Comparison of ENCODE assay signal across 19 cellular contexts in genomic region chr7:47738563-47739166, GRCh38.
DNase-seq lines count a peak whose midpoint lies in the region; ATAC-seq and TF ChIP-seq lines count a peak whose summit lies in the region.
"Had no signal": no experiment of that assay in that cellular context is flagged by ENCODE, and none has a peak within 500 bp of the region (broad histone marks: within the 10 kb centered on the region; RNA-seq: fewer than 3 reads in every experiment).

No MANE protein-coding gene starts in this region.

- H3K23ac ChIP-seq in IMR-90 (ENCODE audit: low read depth, low read length) (no peak overlapping the region), trophoblast cell (ENCODE audit: low read length) (no peak overlapping the region)

- H2AFZ ChIP-seq in IMR-90 (replicated peaks; ENCODE audit: low read length, poor library complexity) (no peak overlapping the region), trophoblast cell (ENCODE audit: insufficient read depth, low read length, poor library complexity) (no peak overlapping the region)

- BruUV-seq in IMR-90 (replicated peaks; lab: Mats Ljungman, UMichigan), result no TSS peak

- H4K8ac ChIP-seq in IMR-90 (ENCODE audit: low read depth in 2 of 2, low read length in 2 of 2), result no peak overlapping the region
- peak overlapping the region; percentile 29 for H4K8ac ChIP-seq in trophoblast cell (ENCODE audit: low read depth, low read length)

- H3K4me1 ChIP-seq in IMR-90 (ENCODE audit: control insufficient read depth, insufficient read depth, low read length) (peaks cover 8% of the 10 kb centered on the region), trophoblast cell (ENCODE audit: control insufficient read depth in 1 of 2, insufficient read depth in 2 of 2, low read length in 2 of 2) (peaks cover 11 to 13% of the 10 kb centered on the region in 2 experiments)
- H3K4me1 ChIP-seq: left ventricle myocardium inferior, testis had no signal

- no peak overlapping the region for H4K5ac ChIP-seq in IMR-90 (ENCODE audit: low read depth, low read length)

- H4K20me1 ChIP-seq in IMR-90 (ENCODE audit: insufficient read depth, low read length), result no peaks in the 10 kb centered on the region

- no peak overlapping the region for H3K56ac ChIP-seq in IMR-90 (ENCODE audit: extremely low read depth, insufficient read depth, low read length)

- H2AK9ac ChIP-seq in IMR-90 (replicated peaks; ENCODE audit: low read depth, low read length, poor library complexity), result no peak overlapping the region

- H3K4me3 ChIP-seq in IMR-90 (ENCODE audit: insufficient read depth, low read depth, low read length), result no peak overlapping the region
- H3K4me3 ChIP-seq in trophoblast cell (ENCODE audit: low read depth, low read length), result no peak overlapping the region
- H3K4me3 ChIP-seq: K562, left ventricle myocardium inferior, testis had no signal

- peak overlapping the region; percentile 7; the same call in 1 of the 2 replicates for H3K4ac ChIP-seq in IMR-90 (ENCODE audit: low read depth, low read length)
- H3K4ac ChIP-seq in trophoblast cell (ENCODE audit: low read depth, low read length), result no peak overlapping the region

- H3K9me3 ChIP-seq in IMR-90 (ENCODE audit: control insufficient read depth, insufficient read depth, low read length) (no peaks in the 10 kb centered on the region), trophoblast cell (ENCODE audit: insufficient read depth, low read depth, low read length) (no peaks in the 10 kb centered on the region)
- H3K9me3 ChIP-seq: left ventricle myocardium inferior, testis had no signal

- H3K27me3 ChIP-seq in IMR-90 (ENCODE audit: control insufficient read depth, insufficient read depth, low read length) (no peaks in the 10 kb centered on the region), trophoblast cell (ENCODE audit: insufficient read depth, low read length) (no peaks in the 10 kb centered on the region)
- H3K27me3 ChIP-seq: testis had no signal

- DNase-seq in IMR-90 (no peak), trophoblast cell (no peak), Kasumi-1 (lab: John Stamatoyannopoulos, UW) (no peak), SIG-M5 treated with dmso at 0.1 percent for 504 hours (lab: John Stamatoyannopoulos, UW; ENCODE audit: unreplicated experiment) (no peak), NCI-H2107 treated with DMSO at 0.1 percent for 48 hours (lab: John Stamatoyannopoulos, UW; ENCODE audit: unreplicated experiment) (no peak)
- no peak for DNase-seq in activated CD4-positive, alpha-beta T cell treated with anti-CD3 and anti-CD28 coated beads for 1 hour
- DNase-seq: activated gamma-delta T cell treated with Interleukin-2 at 50 U/mL for 16 hours; DMS 273 treated with DMSO at 0.1 percent for 48 hours; foreskin melanocyte; GOT3; left ventricle myocardium inferior; naive thymus-derived CD4-positive, alpha-beta T cell; NCI-H1092 treated with DMSO at 0.1 percent for 48 hours; NCI-H2171 treated with DMSO at 0.1 percent for 48 hours; T-helper 1 cell; testis had no signal

- dilution Hi-C loops in IMR-90 (cut with HindIII; ENCODE audit: low sequenced_read_pairs, unreplicated experiment), result no loop called here

- TF ChIP-seq POLR2A in IMR-90 (IDR thresholded peaks at IDR 0.05; ENCODE audit: low read depth, low read length), result no peak

- H3K9me1 ChIP-seq in IMR-90 (ENCODE audit: insufficient read depth, low read length), result peaks cover 6% of the 10 kb centered on the region; the same call in 1 of the 2 replicates

- H2BK15ac ChIP-seq in IMR-90 (ENCODE audit: low read depth, low read length), result peak overlapping the region; percentile 64; the same call in 1 of the 3 replicates

- H3K79me1 ChIP-seq in IMR-90 (ENCODE audit: low read depth in 1 of 2, low read length in 2 of 2), result no peaks in the 10 kb centered on the region
- peaks cover 2% of the 10 kb centered on the region for H3K79me1 ChIP-seq in trophoblast cell (ENCODE audit: low read length)

- H3K18ac ChIP-seq in IMR-90 (ENCODE audit: low read depth, low read length), result no peak overlapping the region
- H3K18ac ChIP-seq in trophoblast cell (ENCODE audit: low read length), result no peak overlapping the region

- H2AK5ac ChIP-seq in IMR-90 (ENCODE audit: low read depth, low read length), result 0 out of 2 replicates have a peak overlapping the region, but pooled peaks have one; percentile 84
- H2AK5ac ChIP-seq in trophoblast cell (ENCODE audit: low read length), result no peak overlapping the region

- no peak overlapping the region for H4K12ac ChIP-seq in trophoblast cell (ENCODE audit: low read depth, low read length)

- H4K91ac ChIP-seq in IMR-90 (ENCODE audit: insufficient read depth, low read depth, low read length) (peak overlapping the region; percentile 70), trophoblast cell (ENCODE audit: low read depth, low read length) (no peak overlapping the region)

- H2BK5ac ChIP-seq in IMR-90 (ENCODE audit: low read depth, low read length, poor library complexity, severe bottlenecking), result no peak overlapping the region
- H2BK5ac ChIP-seq in trophoblast cell (ENCODE audit: low read depth, low read length, poor library complexity), result no peak overlapping the region

- in situ Hi-C loops in IMR-90 (cut with MboI; ENCODE audit: low sequenced_read_pairs), result no loop called here

- TF ChIP-seq CTCF in IMR-90 (conservative IDR thresholded peaks at IDR 0.05; ENCODE audit: low read depth, low read length), result no peak

- H3K9ac ChIP-seq in IMR-90 (ENCODE audit: low read depth, low read length) (no peak overlapping the region), trophoblast cell (ENCODE audit: low read length) (no peak overlapping the region)

- 72% methylated on average over 3 of the region's 6 CpGs; no CpG with 5 or more reads in 1 of the 2 experiments for WGBS in IMR-90 (ENCODE audit: extremely low coverage in 2 of 2, insufficient read length in 1 of 2), 2 experiments
- no CpG with 5 or more reads among the region's 6 CpGs for whole genome bisulfite sequencing in trophoblast cell (ENCODE audit: extremely low coverage, insufficient coverage, insufficient read length)

- H3K27ac ChIP-seq in IMR-90 (ENCODE audit: insufficient read depth, low read length) (no peak overlapping the region), trophoblast cell (ENCODE audit: low read depth, low read length) (no peak overlapping the region)
- H3K27ac ChIP-seq: left ventricle myocardium inferior, testis had no signal

- CTCF ChIA-PET in IMR-90 (lab: Yijun Ruan, JAX), result no interaction called here

- intact Hi-C loops in IMR-90 (cut with micrococcal nuclease), result no loop called here

- H3K36me3 ChIP-seq in IMR-90 (ENCODE audit: control insufficient read depth, insufficient read depth, low read length) (no peaks in the 10 kb centered on the region), trophoblast cell (ENCODE audit: control insufficient read depth in 1 of 2, insufficient read depth in 2 of 2, low read length in 2 of 2) (no peaks in the 10 kb centered on the region)
- H3K36me3 ChIP-seq: left ventricle myocardium inferior had no signal

- peak overlapping the region; percentile 68; the same call in 1 of the 2 replicates for H2BK20ac ChIP-seq in IMR-90 (ENCODE audit: low read depth, low read length)

- TF ChIP-seq RAD21 in IMR-90 (IDR thresholded peaks at IDR 0.05; ENCODE audit: low read length), result no peak

- peak overlapping the region; percentile 74 for H2BK12ac ChIP-seq in trophoblast cell (ENCODE audit: low read length)

- POLR2A ChIA-PET in IMR-90 (lab: Charles Lee; ENCODE audit: unreplicated experiment), result no interaction called here

- H3K79me2 ChIP-seq in trophoblast cell (ENCODE audit: control insufficient read depth, insufficient read depth, low read length, poor library complexity), result no peaks in the 10 kb centered on the region

- H3K14ac ChIP-seq in IMR-90 (replicated peaks; ENCODE audit: low read depth, low read length) (0 out of 2 replicates have a peak overlapping the region, but pooled peaks have one; percentile 64), trophoblast cell (ENCODE audit: low read length) (peak overlapping the region; percentile 40)

- H2BK120ac ChIP-seq in IMR-90 (ENCODE audit: low read depth, low read length) (peak overlapping the region; percentile 75), trophoblast cell (ENCODE audit: insufficient read depth, low read length, poor library complexity) (no peak overlapping the region)

- no peak overlapping the region for H3K4me2 ChIP-seq in IMR-90 (ENCODE audit: low read depth, low read length)
- no peak overlapping the region for H3K4me2 ChIP-seq in trophoblast cell (ENCODE audit: low read length)

- peak; percentile 76 for ATAC-seq in GM18502 (IDR thresholded peaks at IDR 0.05; ENCODE audit: poor library complexity, unreplicated experiment)
- peak; percentile 80 for ATAC-seq in GM21447 (IDR thresholded peaks at IDR 0.05; ENCODE audit: unreplicated experiment)
- ATAC-seq in IMR-90 (ENCODE audit: low read depth), result no peak
- ATAC-seq: K562; naive thymus-derived CD4-positive, alpha-beta T cell had no signal

TF ChIP-seq in IMR-90, 13 proteins besides CTCF, POLR2A, EP300 and RAD21 (continues in another document):
- TF ChIP-seq SMC3 (IDR thresholded peaks at IDR 0.05; ENCODE audit: low read depth, low read length), result no peak
- no peak for TF ChIP-seq CHD1 (IDR thresholded peaks at IDR 0.05; ENCODE audit: low read depth, low read length)
- no peak for TF ChIP-seq ELK1 (IDR thresholded peaks at IDR 0.05; ENCODE audit: borderline replicate concordance, low read depth, low read length)
- TF ChIP-seq NFE2L2 (IDR thresholded peaks at IDR 0.05; ENCODE audit: low read depth, low read length), result no peak
- TF ChIP-seq RCOR1 (IDR thresholded peaks at IDR 0.05; ENCODE audit: insufficient replicate concordance, low read length), result no peak
- no peak for TF ChIP-seq MXI1 (IDR thresholded peaks at IDR 0.05; ENCODE audit: borderline replicate concordance, low read depth, low read length)
- TF ChIP-seq MAFK (IDR thresholded peaks at IDR 0.05; ENCODE audit: low read depth, low read length), result no peak
- no peak for TF ChIP-seq BHLHE40 (IDR thresholded peaks at IDR 0.05; ENCODE audit: low read depth, low read length)
- no peak for TF ChIP-seq RFX5 (IDR thresholded peaks at IDR 0.05; ENCODE audit: low read depth, low read length)
